ENCODE assay signal across 8 cellular contexts in genomic region chr12:26113853-26114719, GRCh38.
DNase-seq lines count a peak whose midpoint lies in the region; ATAC-seq lines count a peak whose summit lies in the region.

No MANE protein-coding gene starts in this region.

- ATAC-seq in HG02678 (IDR thresholded peaks at IDR 0.05; ENCODE audit: unreplicated experiment), result peak; percentile 78

- DNase-seq in NCI-H146 (lab: John Stamatoyannopoulos, UW) (peak; percentile 74), NCI-H146 treated with DMSO at 0.1 percent for 48 hours (lab: John Stamatoyannopoulos, UW; ENCODE audit: unreplicated experiment) (no peak), NCI-H1436 treated with DMSO at 0.1 percent for 48 hours (lab: John Stamatoyannopoulos, UW) (peak; percentile 1), cerebellar cortex (ENCODE audit: low spot score) (peak; percentile 90), islet precursor cell (peak; percentile 97)
- DNase-seq in activated CD4-positive, CD25-positive, alpha-beta regulatory T cell (lab: John Stamatoyannopoulos, UW), result peak in 3 of 4 experiments; percentile 23 to 53 (median 45)
- peak; percentile 62 to 72 for DNase-seq in stimulated activated CD4-positive, alpha-beta T cell treated with anti-CD3 and anti-CD28 coated beads, Interleukin-12 subunit alpha, Interleukin-12 subunit beta, amount 100 ng/mL, for 24 hours (ENCODE audit: low read depth in 2 of 2)
